Comparison of ENCODE assay signal across 8 cellular contexts in the genomic region with DNA sequence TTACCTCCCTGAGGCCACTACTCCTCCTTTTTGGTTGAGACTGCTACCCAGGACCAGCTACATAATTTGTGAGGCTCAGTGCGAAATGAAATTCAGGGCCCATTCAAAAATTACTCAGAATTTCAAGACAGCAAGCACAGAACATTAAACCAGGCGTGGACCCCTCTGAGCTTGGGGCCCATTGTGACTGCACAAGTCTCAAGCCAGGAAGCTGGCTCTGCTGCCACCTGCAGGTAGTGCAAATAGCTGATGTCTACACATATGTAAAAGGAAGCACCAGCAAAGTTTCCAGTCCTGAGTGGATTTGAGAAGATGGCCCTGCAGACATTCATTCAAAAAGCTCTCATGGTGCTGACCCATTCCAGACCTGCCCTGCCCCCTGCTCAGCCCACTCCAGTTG.
DNase-seq lines count a peak whose midpoint lies in the region; ATAC-seq, FAIRE-seq and TF ChIP-seq lines count a peak whose summit lies in the region.

No MANE protein-coding gene starts in this region.

- H3K79me2 ChIP-seq in PC-3 (ENCODE audit: low read length), result no peaks in the 10 kb centered on the region

- H3K4me2 ChIP-seq in PC-3 (ENCODE audit: low read length), result no peak overlapping the region

- no TSS peak for BruUV-seq in PC-3 (replicated peaks; lab: Mats Ljungman, UMichigan)

- no peaks in the 10 kb centered on the region for H3K27me3 ChIP-seq in PC-3 (ENCODE audit: low read length)
- no peaks in the 10 kb centered on the region for H3K27me3 ChIP-seq in small intestine (ENCODE audit: control insufficient read depth in 2 of 2, insufficient read depth in 2 of 2, low read length in 2 of 2)

- H3K4me3 ChIP-seq in PC-3 (ENCODE audit: low read length) (no peak overlapping the region), fibroblast of mammary gland (ENCODE audit: control insufficient read depth, low read depth, low read length) (no peak overlapping the region), small intestine (ENCODE audit: low read depth in 1 of 2, low read length in 2 of 2) (no peak overlapping the region)

- H3K27ac Mint-ChIP-seq in nephron progenitor cell, result no peak overlapping the region

- H3K27ac ChIP-seq in PC-3 (ENCODE audit: low read length) (no peak overlapping the region), small intestine (ENCODE audit: low read depth in 1 of 2, low read length in 1 of 2) (no peak overlapping the region)

- H3K36me3 ChIP-seq in PC-3 (ENCODE audit: low read depth, low read length), result no peaks in the 10 kb centered on the region
- no peaks in the 10 kb centered on the region for H3K36me3 ChIP-seq in small intestine (ENCODE audit: control insufficient read depth in 2 of 2, insufficient read depth in 2 of 2, low read length in 2 of 2)

- no peaks in the 10 kb centered on the region for H3F3A ChIP-seq in PC-3 (ENCODE audit: low read length, unreplicated experiment)

- no peaks in the 10 kb centered on the region for H3K9me3 ChIP-seq in PC-3 (ENCODE audit: low read length)
- H3K9me3 ChIP-seq in small intestine (ENCODE audit: control insufficient read depth, low read depth), result no peaks in the 10 kb centered on the region

- peaks cover 8% of the 10 kb centered on the region for H3K4me1 Mint-ChIP-seq in nephron progenitor cell

- CTCF ChIA-PET in PC-3 (lab: Charles Lee), result interaction anchor here (1.1 to 1.2 kb wide), 2 partner anchors 23 to 99 kb away, joined by 3 to 4 read pairs; no protein-coding TSS in a partner anchor

- no peak overlapping the region for H3K4me3 Mint-ChIP-seq in nephron progenitor cell

- POLR2A ChIA-PET in PC-3 (lab: Charles Lee; ENCODE audit: unreplicated experiment), result no interaction called here

- no peak overlapping the region for H2AFZ ChIP-seq in PC-3 (ENCODE audit: low read length)

- no peak for FAIRE-seq in small intestine (lab: Jason Lieb, UNC)

- peaks cover 12% of the 10 kb centered on the region for H3K9me3 Mint-ChIP-seq in nephron progenitor cell

- DNase-seq in NCI-H82 (lab: John Stamatoyannopoulos, UW), result peak; percentile 59
- no peak for DNase-seq in NCI-H82 treated with DMSO at 0.1 percent for 48 hours (lab: John Stamatoyannopoulos, UW; ENCODE audit: unreplicated experiment)
- peak; percentile 70 for DNase-seq in PC-3
- DNase-seq in fibroblast of mammary gland (ENCODE audit: low read depth), result peak; percentile 27
- DNase-seq in small intestine, result peak; percentile 44
- no peak for DNase-seq in nephron progenitor cell
- DNase-seq in central memory CD4-positive, alpha-beta T cell, result no peak

- TF ChIP-seq CTCF in PC-3 (conservative IDR thresholded peaks at IDR 0.05; ENCODE audit: low read depth, low read length) (peak; percentile 86), fibroblast of mammary gland (conservative IDR thresholded peaks at IDR 0.05; ENCODE audit: control insufficient read depth, insufficient read depth, low read depth, low read length) (peak; percentile 33), nephron progenitor cell (IDR thresholded peaks at IDR 0.05) (no peak)

- H3K4me1 ChIP-seq in PC-3 (ENCODE audit: insufficient read depth, low read length) (peaks cover 10% of the 10 kb centered on the region; the same call in 1 of the 2 replicates), small intestine (ENCODE audit: control insufficient read depth in 2 of 2, insufficient read depth in 1 of 2, low read depth in 1 of 2, low read length in 1 of 2) (no peaks in the 10 kb centered on the region)

- no peaks in the 10 kb centered on the region for H3K27me3 Mint-ChIP-seq in nephron progenitor cell (ENCODE audit: low read depth, poor library complexity)

- H4K20me1 ChIP-seq in PC-3 (ENCODE audit: low read length), result no peaks in the 10 kb centered on the region

- no peaks in the 10 kb centered on the region for H3K9me2 ChIP-seq in PC-3 (replicated peaks; ENCODE audit: low read length)

- no peak overlapping the region for H3K9ac ChIP-seq in PC-3 (ENCODE audit: low read length)

- no peaks in the 10 kb centered on the region for H3K36me3 Mint-ChIP-seq in nephron progenitor cell (ENCODE audit: low read depth)

- WGBS in small intestine, 3 donors, result 65 to 69% (median 65%) methylated on average over 2 of the region's 2 CpGs

- ATAC-seq in HG02642 (IDR thresholded peaks at IDR 0.05; ENCODE audit: poor library complexity, unreplicated experiment), result peak; percentile 59
- peak; percentile 43 for ATAC-seq in PC-3

- intact Hi-C loops in PC-3 (cut with micrococcal nuclease), result loop anchor here (1.0 to 10.0 kb wide), 2 partner anchors 97 to 300 kb away; no protein-coding TSS in a partner anchor

Comparison
In these comparisons a context has a peak if more than half of its experiments do, and no peak if none do; other contexts are left out.
1. DNase-seq: peak in NCI-H82 (single experiment), PC-3 (single experiment), fibroblast of mammary gland (single experiment) and small intestine (single experiment); none in NCI-H82 treated with DMSO at 0.1 percent for 48 hours (single experiment), nephron progenitor cell (single experiment) and central memory CD4-positive, alpha-beta T cell (single experiment).